Comparison of ENCODE assay signal across 34 cellular contexts in genomic region chr12:76094754-76095153, GRCh38.
"Had no signal": no experiment of that assay in that cellular context is flagged by ENCODE, and none has a peak within 500 bp of the region (broad histone marks: within the 10 kb centered on the region; RNA-seq: fewer than 3 reads in every experiment).

No MANE protein-coding gene starts in this region.

- H3K27ac ChIP-seq: lower lobe of right lung, neural progenitor cell, neutrophil, parathyroid adenoma, prostate gland, skin epidermis, stomach, testis, thyroid gland, transverse colon, upper lobe of right lung had no signal

- DNase-seq: hippocampal formation; kidney glomerular epithelial cell; left cardiac atrium; left ventricle myocardium superior; lower lobe of right lung; mammary epithelial cell; mesendoderm; naive B cell; natural killer cell; nephron progenitor cell; occipital lobe; retina; right cardiac atrium; stimulated activated CD4-positive, alpha-beta T cell treated with anti-CD3 and anti-CD28 coated beads, Interleukin-12 subunit alpha, Interleukin-12 subunit beta, amount 100 ng/mL, for 4 hours; stimulated activated CD4-positive, alpha-beta T cell treated with anti-CD3 and anti-CD28 coated beads, Interleukin-15, amount 100 ng/mL, for 24 hours; stimulated activated CD4-positive, alpha-beta T cell treated with anti-CD3 and anti-CD28 coated beads, Interleukin-2, amount 100 ng/mL, for 24 hours; stimulated activated CD4-positive, alpha-beta T cell treated with anti-CD3 and anti-CD28 coated beads, Interleukin-4, amount 100 ng/mL, for 1 hour; stimulated activated naive B cell treated with anti-CD40 and anti-IgM and Interleukin-4, amounts not matched to agents 10 μg/mL and 1 μg/mL and 100 μg/mL, for 72 hours; stimulated activated naive CD8-positive, alpha-beta T cell treated with anti-CD3 and anti-CD28 coated beads, Interleukin-15, Interleukin-2, amounts not matched to agents 100 U/mL and 50 U/mL, for 24 hours; stomach; testis; thyroid gland; transverse colon; upper lobe of right lung had no signal

- H3K36me3 ChIP-seq: lower lobe of right lung, neural progenitor cell, neutrophil, prostate gland, stomach, thyroid gland, transverse colon, upper lobe of right lung had no signal

- H2AFZ ChIP-seq: neural progenitor cell, parathyroid adenoma had no signal

- H3K4me3 Mint-ChIP-seq: mesothelial cell of epicardium; naive B cell; natural killer cell; nephron progenitor cell; neural progenitor cell; stimulated activated naive B cell treated with anti-CD40 and anti-IgM and Interleukin-4, amounts not matched to agents 10 μg/mL and 1 μg/mL and 100 μg/mL, for 72 hours had no signal

- H3K9ac ChIP-seq: neural progenitor cell, parathyroid adenoma had no signal

- H3K4me3 ChIP-seq: lower lobe of right lung, neural progenitor cell, prostate gland, skin epidermis, stomach, testis, thyroid gland, transverse colon, upper lobe of right lung had no signal

- H3K27ac Mint-ChIP-seq: mesothelial cell of epicardium; natural killer cell; nephron progenitor cell; neural progenitor cell; stimulated activated naive B cell treated with anti-CD40 and anti-IgM and Interleukin-4, amounts not matched to agents 10 μg/mL and 1 μg/mL and 100 μg/mL, for 72 hours had no signal

- H3K4me1 Mint-ChIP-seq: mesothelial cell of epicardium, natural killer cell had no signal

- H3K27me3 ChIP-seq: neural progenitor cell, neutrophil, stomach, testis, thyroid gland, transverse colon, upper lobe of right lung had no signal

- FAIRE-seq: keratinocyte, urothelium cell line had no signal

- H3K4me1 ChIP-seq: lower lobe of right lung, neural progenitor cell, parathyroid adenoma, prostate gland, testis, thyroid gland, transverse colon, upper lobe of right lung had no signal

- ATAC-seq: left cardiac atrium; left lobe of liver; left ventricle myocardium superior; lower lobe of right lung; natural killer cell; right cardiac atrium; sciatic nerve; stimulated activated naive B cell treated with anti-CD40 and anti-IgM and Interleukin-4, amounts not matched to agents 10 μg/mL and 1 μg/mL and 100 μg/mL, for 72 hours; stimulated activated naive CD8-positive, alpha-beta T cell treated with anti-CD3 and anti-CD28 coated beads, Interleukin-15, Interleukin-2, amounts not matched to agents 100 U/mL and 50 U/mL, for 24 hours; upper lobe of right lung had no signal

- H3K79me2 ChIP-seq: parathyroid adenoma had no signal

- H3K9me3 ChIP-seq: lower lobe of right lung, neutrophil, prostate gland, stomach, testis, thyroid gland, transverse colon, upper lobe of right lung had no signal

- H3K36me3 Mint-ChIP-seq: mesothelial cell of epicardium; naive B cell; natural killer cell; neural progenitor cell; stimulated activated naive B cell treated with anti-CD40 and anti-IgM and Interleukin-4, amounts not matched to agents 10 μg/mL and 1 μg/mL and 100 μg/mL, for 72 hours had no signal

- H3K9me3 Mint-ChIP-seq: mesothelial cell of epicardium; naive B cell; natural killer cell; nephron progenitor cell; neural progenitor cell; stimulated activated naive B cell treated with anti-CD40 and anti-IgM and Interleukin-4, amounts not matched to agents 10 μg/mL and 1 μg/mL and 100 μg/mL, for 72 hours had no signal

- H3K27me3 Mint-ChIP-seq: stimulated activated naive B cell treated with anti-CD40 and anti-IgM and Interleukin-4, amounts not matched to agents 10 μg/mL and 1 μg/mL and 100 μg/mL, for 72 hours had no signal

- H3K4me2 ChIP-seq: neural progenitor cell had no signal
